ENCODE assay signal across 10 cellular contexts in the genomic region with DNA sequence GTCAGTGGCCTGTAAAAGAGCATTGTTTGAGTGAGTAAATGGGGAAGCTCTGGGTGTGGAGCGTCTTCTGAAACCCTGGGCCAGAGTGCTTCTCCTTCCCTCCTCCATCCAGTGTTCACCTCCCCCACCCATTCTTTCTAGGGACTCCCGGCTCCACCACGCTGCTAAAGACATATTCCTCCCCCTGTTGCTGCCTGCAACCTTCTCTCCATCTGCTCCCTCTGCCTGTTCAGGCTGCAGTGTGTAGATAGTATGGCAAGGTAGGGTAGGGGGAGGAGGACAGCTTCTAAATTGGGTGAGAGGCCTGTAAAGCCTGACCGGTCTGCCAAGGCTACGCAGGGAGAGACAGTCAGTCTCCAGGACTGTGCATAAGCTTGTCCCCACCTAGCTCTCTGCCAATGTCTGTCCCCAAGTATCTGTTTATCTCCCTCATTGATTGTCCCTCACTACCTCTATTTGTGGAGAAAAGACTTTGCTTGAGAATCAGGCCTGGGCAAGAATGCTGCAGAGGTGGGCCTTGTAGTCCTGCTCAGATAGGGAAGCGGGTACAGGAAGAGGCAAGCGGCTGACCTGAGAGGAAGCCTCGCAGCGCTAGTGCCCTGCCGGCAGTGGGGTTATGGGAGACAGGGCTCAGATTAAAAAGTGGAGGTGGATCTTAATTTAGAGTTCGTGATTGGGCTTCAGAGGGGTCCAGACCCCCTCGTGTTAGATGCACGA. TPM values are rescaled to one million over a fixed set of nuclear protein-coding genes. Genes with fewer than 3 reads are reported as not detected.
A peak's percentile ranks its signal among the peaks of the same experiment; 100 is the strongest.
DNase-seq lines count a peak whose midpoint lies in the region; ATAC-seq and TF ChIP-seq lines count a peak whose summit lies in the region.
"Had no signal": no experiment of that assay in that cellular context is flagged by ENCODE, and none has a peak within 500 bp of the region (broad histone marks: within the 10 kb centered on the region; RNA-seq: fewer than 3 reads in every experiment).

No MANE protein-coding gene starts in this region.

- no peak for TF ChIP-seq EP300 in suprapubic skin (IDR thresholded peaks at IDR 0.05)

- H3K9me3 ChIP-seq in suprapubic skin (no peaks in the 10 kb centered on the region), heart left ventricle (no peaks in the 10 kb centered on the region), SJCRH30 (replicated peaks) (no peaks in the 10 kb centered on the region)

- no peaks in the 10 kb centered on the region for H3K9me3 Mint-ChIP-seq in osteocyte (ENCODE audit: unreplicated experiment)

- H3K27me3 Mint-ChIP-seq in osteocyte (ENCODE audit: unreplicated experiment): peaks cover 63% of the 10 kb centered on the region

- peak overlapping the region; percentile 62 for H3K4me3 Mint-ChIP-seq in osteocyte (ENCODE audit: unreplicated experiment)

- H3K36me3 Mint-ChIP-seq in osteocyte (ENCODE audit: unreplicated experiment): no peaks in the 10 kb centered on the region

- peaks cover 10% of the 10 kb centered on the region for H3K4me1 Mint-ChIP-seq in osteocyte (ENCODE audit: unreplicated experiment)

- TF ChIP-seq CTCF in osteocyte (IDR thresholded peaks at IDR 0.05) (no peak), suprapubic skin (IDR thresholded peaks at IDR 0.05) (no peak), heart left ventricle (IDR thresholded peaks at IDR 0.05) (no peak)

- intact Hi-C loops in heart left ventricle (cut with DNase I): loop anchor here in 1 of 10 donors (10.0 kb wide), 1 partner anchor 64 kb away; no protein-coding TSS in a partner anchor

- ATAC-seq in heart left ventricle: no peak

- DNase-seq in NCI-H1417 (lab: John Stamatoyannopoulos, UW): peak in 2 of 3 experiments; percentile 63 to 71
- DNase-seq in NCI-H1417 treated with DMSO at 0.1 percent for 48 hours (lab: John Stamatoyannopoulos, UW): no peak
- DNase-seq in NCI-H2171 treated with DMSO at 0.1 percent for 48 hours (lab: John Stamatoyannopoulos, UW): peak; percentile 72
- peak; percentile 52 for DNase-seq in ecto neural progenitor cell (ENCODE audit: low spot score)
- DNase-seq in osteocyte (ENCODE audit: extremely low spot score, unreplicated experiment): peak; percentile 68
- no peak for DNase-seq in suprapubic skin (ENCODE audit: low spot score in 2 of 2)
- DNase-seq in heart left ventricle: no peak
- no peak for DNase-seq in SJCRH30
- DNase-seq: GOT3 had no signal

- TF ChIP-seq POLR2A in suprapubic skin (IDR thresholded peaks at IDR 0.05): no peak
- no peak for TF ChIP-seq POLR2A in heart left ventricle (IDR thresholded peaks at IDR 0.05)

- H3K4me3 ChIP-seq in suprapubic skin (no peak overlapping the region), heart left ventricle (peak overlapping the region in 4 of 12 donors; percentile 46 to 62 (median 54)), SJCRH30 (no peak overlapping the region)

- H3K4me1 ChIP-seq in suprapubic skin (peaks cover 15% of the 10 kb centered on the region), heart left ventricle (peaks cover 0 to 18% (median 6%) of the 10 kb centered on the region in 12 donors), SJCRH30 (no peaks in the 10 kb centered on the region)

- peaks cover 73% of the 10 kb centered on the region for H3K27me3 ChIP-seq in suprapubic skin
- H3K27me3 ChIP-seq in heart left ventricle: peaks cover 3 to 82% (median 42%) of the 10 kb centered on the region in 9 donors
- no peaks in the 10 kb centered on the region for H3K27me3 ChIP-seq in SJCRH30

- no peak overlapping the region for H3K27ac ChIP-seq in suprapubic skin
- no peak overlapping the region for H3K27ac ChIP-seq in heart left ventricle
- no peak overlapping the region for H3K27ac ChIP-seq in SJCRH30

- no peak overlapping the region for H3K27ac Mint-ChIP-seq in osteocyte (ENCODE audit: unreplicated experiment)

- WGBS in suprapubic skin: 47% methylated on average over 13 of the region's 13 CpGs
- 34 to 48% (median 41%) methylated on average over 13 of the region's 13 CpGs for WGBS in heart left ventricle, 4 donors

- H3K36me3 ChIP-seq in suprapubic skin (no peaks in the 10 kb centered on the region), heart left ventricle (no peaks in the 10 kb centered on the region), SJCRH30 (no peaks in the 10 kb centered on the region)

RNA-seq across cellular contexts. Expression of gene SEZ6L, which starts 0.9 kb away (rescaled TPM):
- total RNA-seq in osteocyte (not detected in 2 replicates), suprapubic skin (1 to 10 TPM in 2 of 4 donors, under 1 TPM in 2; 0.24 to 2.2 (median 0.89) TPM), heart left ventricle (1 to 10 TPM in 3 of 9 donors, under 1 TPM in 5, not detected in 1; 0.12 to 1.6 (median 0.22) TPM)
- polyA plus RNA-seq in heart left ventricle: under 1 TPM in 1 of 2 donors, not detected in 1; 0.04 TPM
- total RNA-seq in SJCRH30 (2014; rRNA removed; shearing (Covaris generic)): 0.08 and 0.14 TPM in 2 replicates
- total RNA-seq: fibroblast of lung had no signal
- polyA plus RNA-seq: fibroblast of lung had no signal

Comparison
In these comparisons a context has a peak if more than half of its experiments do, and no peak if none do; other contexts are left out.
1. DNase-seq: peak in NCI-H1417 (2 of 3), NCI-H2171 treated with DMSO at 0.1 percent for 48 hours (single experiment), ecto neural progenitor cell (single experiment) and osteocyte (single experiment); none in NCI-H1417 treated with DMSO at 0.1 percent for 48 hours (single experiment), suprapubic skin (0 of 2), heart left ventricle (0 of 5) and SJCRH30 (0 of 2).